8 cellular contexts compared by ENCODE assay signal in the genomic region with DNA sequence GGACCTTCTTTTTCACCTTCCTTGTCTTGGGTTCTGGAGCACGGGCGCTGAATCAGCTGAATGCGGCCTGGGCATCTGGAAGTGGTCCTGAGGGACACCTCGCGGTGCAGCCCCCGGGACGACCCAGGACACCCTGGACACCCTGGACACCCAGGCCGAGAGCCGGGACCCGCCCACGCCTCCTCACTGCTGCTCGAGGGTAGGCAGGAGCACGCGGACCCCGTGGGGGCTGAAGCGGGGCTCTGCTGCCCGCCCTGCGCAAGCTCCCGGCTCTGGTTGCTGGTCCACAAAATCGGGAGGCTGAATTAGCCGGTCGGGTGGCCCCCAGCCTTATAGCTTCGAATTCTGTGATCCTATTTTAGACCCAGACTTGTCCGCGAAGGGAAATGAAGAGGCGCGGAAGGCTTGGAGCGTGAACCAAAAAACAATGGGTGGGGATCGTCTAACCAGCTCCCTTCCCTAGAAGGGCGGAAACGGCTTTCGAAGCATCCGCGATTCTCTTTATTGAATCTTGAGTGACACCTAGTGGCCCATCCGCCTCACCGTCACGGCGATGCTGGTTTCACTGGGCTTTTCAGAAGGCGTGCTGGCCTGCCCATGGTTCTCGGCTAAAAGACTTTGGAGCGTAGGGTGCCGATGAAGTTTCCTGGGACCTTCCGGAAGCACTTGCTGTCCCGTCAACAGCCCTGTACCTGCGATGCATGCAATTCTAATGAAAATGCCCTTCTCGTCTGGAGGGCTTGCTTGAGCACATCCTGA. TPM values are rescaled to one million over a fixed set of nuclear protein-coding genes. Genes with fewer than 3 reads are reported as not detected.
DNase-seq lines count a peak whose midpoint lies in the region; ATAC-seq, FAIRE-seq and TF ChIP-seq lines count a peak whose summit lies in the region.

No MANE protein-coding gene starts in this region.

- TF ChIP-seq CTCF in body of pancreas (IDR thresholded peaks at IDR 0.05) (peak; percentile 68 to 86 (median 81)), gastrocnemius medialis (IDR thresholded peaks at IDR 0.05 in 4 of 5, conservative IDR thresholded peaks at IDR 0.05 in 1 of 5) (peak; percentile 72 to 86 (median 83))

- H3K4me1 ChIP-seq in body of pancreas (peaks cover 12% of the 10 kb centered on the region), iPS DF 6.9 (ENCODE audit: control insufficient read depth, insufficient read depth, low read length) (peaks cover 2% of the 10 kb centered on the region), gastrocnemius medialis (peaks cover 15 to 20% of the 10 kb centered on the region in 2 donors)

- peak; percentile 26 for FAIRE-seq in TTC549 (lab: Jason Lieb, UNC)

- ATAC-seq in HG03064 (IDR thresholded peaks at IDR 0.05; ENCODE audit: low read depth, unreplicated experiment), result peak; percentile 88
- ATAC-seq in body of pancreas, result peak; percentile 87
- ATAC-seq in gastrocnemius medialis, result peak; percentile 69 to 90

- TF ChIP-seq POLR2A in body of pancreas (IDR thresholded peaks at IDR 0.05), result no peak
- TF ChIP-seq POLR2A in gastrocnemius medialis (IDR thresholded peaks at IDR 0.05), result no peak

- intact Hi-C loops in body of pancreas (cut with DNase I) (loop anchor here (5.0 kb wide), 2 partner anchors 535 to 600 kb away; no protein-coding TSS in a partner anchor), gastrocnemius medialis (cut with DNase I; ENCODE audit: low total_unique reads) (loop anchor here (1.0 to 5.0 kb wide), 7 partner anchors 55 to 599 kb away; a partner anchor contains a TSS)

- no peak overlapping the region for H3K27ac ChIP-seq in body of pancreas
- H3K27ac ChIP-seq in iPS DF 6.9 (ENCODE audit: low read length), result no peak overlapping the region
- H3K27ac ChIP-seq in gastrocnemius medialis, result peak overlapping the region in 1 of 4 donors; percentile 32

- in situ Hi-C loops in gastrocnemius medialis (cut with MboI; ENCODE audit: low sequenced_read_pairs in 4 of 4), result loop anchor here (5.0 to 25.0 kb wide), 5 partner anchors 535 to 1115 kb away; no protein-coding TSS in a partner anchor

- peak; percentile 87 for DNase-seq in SIG-M5 treated with dmso at 0.1 percent for 504 hours (lab: John Stamatoyannopoulos, UW; ENCODE audit: unreplicated experiment)
- no peak for DNase-seq in SIG-M5 (lab: John Stamatoyannopoulos, UW)
- DNase-seq in NCI-H2081 treated with DMSO at 0.1 percent for 48 hours (lab: John Stamatoyannopoulos, UW), result peak; percentile 42
- DNase-seq in body of pancreas, result peak; percentile 83 to 88 (median 85)
- peak; percentile 78 for DNase-seq in iPS DF 6.9 (ENCODE audit: low read depth, low spot score)
- peak; percentile 65 to 75 for DNase-seq in gastrocnemius medialis

- WGBS in body of pancreas, 2 donors, result 0% methylated on average over 33 to 43 of the region's 46 CpGs
- no CpG with 5 or more reads among the region's 46 CpGs for WGBS in iPS DF 6.9 (ENCODE audit: insufficient coverage, insufficient read length)

- H3K27me3 ChIP-seq in body of pancreas (no peaks in the 10 kb centered on the region), iPS DF 6.9 (ENCODE audit: control insufficient read depth, insufficient read depth, low read length) (no peaks in the 10 kb centered on the region), gastrocnemius medialis (peaks cover 0 to 4% (median 0%) of the 10 kb centered on the region in 3 donors)

- H3K9me3 ChIP-seq in body of pancreas (no peaks in the 10 kb centered on the region), iPS DF 6.9 (ENCODE audit: control insufficient read depth, insufficient read depth, low read length) (no peaks in the 10 kb centered on the region), gastrocnemius medialis (no peaks in the 10 kb centered on the region)

- H3K36me3 ChIP-seq in body of pancreas (replicated peaks in 1 of 2; ENCODE audit: insufficient read depth in 1 of 2, low read depth in 2 of 2) (no peaks in the 10 kb centered on the region), iPS DF 6.9 (ENCODE audit: control insufficient read depth, insufficient read depth, low read length) (no peaks in the 10 kb centered on the region), gastrocnemius medialis (no peaks in the 10 kb centered on the region)

- H3K4me3 ChIP-seq in body of pancreas (peak overlapping the region; percentile 40 to 62), iPS DF 6.9 (ENCODE audit: low read length) (peak overlapping the region; percentile 42; the same call in 1 of the 2 replicates), gastrocnemius medialis (peak overlapping the region; percentile 58 to 78 (median 70))

RNA-seq across cellular contexts. Expression of a gene that starts 46.3 kb away (rescaled TPM):
- total RNA-seq in body of pancreas, result 1 to 10 TPM; 3.9 to 4.9 TPM
- 1 to 10 TPM in 2 of 4 donors, under 1 TPM in 2; 0.62 to 2.2 (median 1.2) TPM for total RNA-seq in gastrocnemius medialis
